ENCODE assay signal across 14 cellular contexts in the genomic region with DNA sequence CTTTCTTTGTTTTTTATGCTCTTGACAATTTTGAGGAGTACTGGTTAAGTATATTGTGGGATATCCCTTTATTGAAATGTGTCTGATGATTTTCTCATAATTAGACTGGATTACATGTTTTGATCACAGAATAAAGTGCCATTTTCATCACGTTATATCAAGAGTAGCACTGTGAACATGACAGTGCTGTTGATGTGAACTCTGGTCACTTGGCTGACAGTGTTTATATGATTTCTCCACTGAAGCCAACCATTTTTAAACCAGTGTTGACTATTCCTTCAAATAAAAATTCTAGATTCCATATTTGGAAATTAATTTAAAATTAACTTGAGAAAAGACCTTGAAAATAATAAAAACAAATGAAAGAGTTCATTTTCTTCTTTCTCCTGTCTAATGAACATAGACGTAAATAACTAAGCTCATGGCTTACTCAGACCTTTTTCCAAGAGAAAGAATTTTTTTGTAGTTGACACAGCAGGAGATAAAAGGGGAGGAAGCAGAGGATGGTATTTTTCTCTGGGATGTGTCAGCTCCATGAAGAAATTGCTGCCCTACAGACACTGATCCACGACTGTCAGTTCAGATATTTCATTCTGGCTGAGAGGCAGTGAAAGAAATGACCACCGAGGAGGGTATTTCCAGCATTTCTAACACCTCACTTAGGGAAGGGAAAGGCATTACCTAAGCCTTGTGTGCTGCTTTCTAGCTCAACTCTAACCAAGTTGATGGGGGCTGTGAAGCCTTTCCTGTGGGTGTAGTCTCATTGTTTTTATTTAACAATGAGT.
A peak's percentile ranks its signal among the peaks of the same experiment; 100 is the strongest.
DNase-seq lines count a peak whose midpoint lies in the region; ATAC-seq, FAIRE-seq and TF ChIP-seq lines count a peak whose summit lies in the region.
"Had no signal": no experiment of that assay in that cellular context is flagged by ENCODE, and none has a peak within 500 bp of the region (broad histone marks: within the 10 kb centered on the region; RNA-seq: fewer than 3 reads in every experiment).

No MANE protein-coding gene starts in this region.

- no peak overlapping the region for H3K4me3 Mint-ChIP-seq in activated CD8-positive, alpha-beta T cell treated with anti-CD3 and anti-CD28 coated beads, Interleukin-2, amount 10 ng/mL, durations not matched to agents 7 days and 5 days
- H3K4me3 Mint-ChIP-seq: CD8-positive, alpha-beta T cell had no signal

- H3K27ac ChIP-seq in angular gyrus (ENCODE audit: low read depth, low read length) (peak overlapping the region; percentile 49), sigmoid colon (peak overlapping the region in 3 of 4 donors; percentile 14 to 61 (median 31))

- POLR2A ChIA-PET in activated CD8-positive, alpha-beta T cell treated with anti-CD3 and anti-CD28 coated beads, Interleukin-2, amount 10 ng/mL, durations not matched to agents 7 days and 5 days (lab: Charles Lee): no interaction called here

- H3K36me3 Mint-ChIP-seq in activated CD8-positive, alpha-beta T cell treated with anti-CD3 and anti-CD28 coated beads, Interleukin-2, amount 10 ng/mL, durations not matched to agents 7 days and 5 days (ENCODE audit: low read depth): no peaks in the 10 kb centered on the region
- H3K36me3 Mint-ChIP-seq: CD8-positive, alpha-beta T cell had no signal

- CTCF ChIA-PET in activated CD8-positive, alpha-beta T cell treated with anti-CD3 and anti-CD28 coated beads, Interleukin-2, amount 10 ng/mL, durations not matched to agents 7 days and 5 days (lab: Charles Lee): no interaction called here

- no peaks in the 10 kb centered on the region for H3K9me3 ChIP-seq in sigmoid colon

- no peak for DNase-seq in H54 (ENCODE audit: insufficient read length, low spot score)
- DNase-seq in iPS-NIHi7 (ENCODE audit: extremely low spot score): peak; percentile 16
- DNase-seq in sigmoid colon: no peak
- no peak for DNase-seq in NCI-H526 (lab: John Stamatoyannopoulos, UW)
- no peak for DNase-seq in activated CD8-positive, alpha-beta T cell treated with anti-CD3 and anti-CD28 coated beads, Interleukin-2, amount 10 ng/mL, durations not matched to agents 7 days and 5 days
- DNase-seq: CD8-positive, alpha-beta T cell; IMR-90; NCI-H1417; NCI-H510A treated with DMSO at 0.1 percent for 48 hours; nucleus accumbens; T-helper 9 cell had no signal

- H3K4me1 ChIP-seq in sigmoid colon: peaks cover 0 to 56% (median 45%) of the 10 kb centered on the region in 4 donors

- H3K27ac Mint-ChIP-seq in activated CD8-positive, alpha-beta T cell treated with anti-CD3 and anti-CD28 coated beads, Interleukin-2, amount 10 ng/mL, durations not matched to agents 7 days and 5 days: no peak overlapping the region
- H3K27ac Mint-ChIP-seq: CD8-positive, alpha-beta T cell had no signal

- H3K27me3 Mint-ChIP-seq in activated CD8-positive, alpha-beta T cell treated with anti-CD3 and anti-CD28 coated beads, Interleukin-2, amount 10 ng/mL, durations not matched to agents 7 days and 5 days (ENCODE audit: low read depth): peaks cover 11% of the 10 kb centered on the region

- TF ChIP-seq POLR2A in H54 (IDR thresholded peaks at IDR 0.05; ENCODE audit: low read depth, low read length) (no peak), sigmoid colon (IDR thresholded peaks at IDR 0.05) (no peak)

- intact Hi-C loops in sigmoid colon (cut with DNase I): loop anchor here (5.0 kb wide), 1 partner anchor 41 kb away; no protein-coding TSS in a partner anchor

- no peak for TF ChIP-seq CTCF in sigmoid colon (IDR thresholded peaks at IDR 0.05)

- ATAC-seq in HG03025 (IDR thresholded peaks at IDR 0.05; ENCODE audit: low FRiP score, unreplicated experiment) (no peak), GM21423 (IDR thresholded peaks at IDR 0.05; ENCODE audit: unreplicated experiment) (no peak)
- ATAC-seq in activated CD8-positive, alpha-beta T cell treated with anti-CD3 and anti-CD28 coated beads, Interleukin-2, amount 10 ng/mL, durations not matched to agents 7 days and 5 days: no peak
- ATAC-seq: CD8-positive, alpha-beta T cell had no signal

- no peaks in the 10 kb centered on the region for H3K36me3 ChIP-seq in sigmoid colon

- no peaks in the 10 kb centered on the region for H3K4me1 Mint-ChIP-seq in activated CD8-positive, alpha-beta T cell treated with anti-CD3 and anti-CD28 coated beads, Interleukin-2, amount 10 ng/mL, durations not matched to agents 7 days and 5 days (ENCODE audit: low read depth)

- H3K27me3 ChIP-seq in sigmoid colon: no peaks in the 10 kb centered on the region

- no peak for TF ChIP-seq EP300 in sigmoid colon (IDR thresholded peaks at IDR 0.05)

- WGBS in sigmoid colon, 2 donors: 60 to 74% methylated on average over 4 of the region's 4 CpGs

- FAIRE-seq in H54 (lab: Jason Lieb, UNC): peak; percentile 11

- no peaks in the 10 kb centered on the region for H3K9me3 Mint-ChIP-seq in activated CD8-positive, alpha-beta T cell treated with anti-CD3 and anti-CD28 coated beads, Interleukin-2, amount 10 ng/mL, durations not matched to agents 7 days and 5 days (ENCODE audit: insufficient read depth)
- H3K9me3 Mint-ChIP-seq: CD8-positive, alpha-beta T cell had no signal

- H3K4me3 ChIP-seq in sigmoid colon: no peak overlapping the region
